10 cellular contexts compared by ENCODE assay signal in genomic region chr1:26782521-26783212, GRCh38. TPM values are rescaled to one million over a fixed set of nuclear protein-coding genes. Genes with fewer than 3 reads are reported as not detected.
DNase-seq lines count a peak whose midpoint lies in the region; ATAC-seq and TF ChIP-seq lines count a peak whose summit lies in the region.
"Had no signal": no experiment of that assay in that cellular context is flagged by ENCODE, and none has a peak within 500 bp of the region (broad histone marks: within the 10 kb centered on the region; RNA-seq: fewer than 3 reads in every experiment).

No MANE protein-coding gene starts in this region.

- peak overlapping the region in 7 of 8 donors; percentile 31 to 100 (median 74) for H3K27ac Mint-ChIP-seq in CD8-positive, alpha-beta memory T cell
- peak overlapping the region; percentile 8 for H3K27ac Mint-ChIP-seq in dendritic cell treated with granulocyte-macrophage colony-stimulating factor and Interleukin-4, amounts not matched to agents 40 ng/mL and 50 ng/mL, for 4 days
- H3K27ac Mint-ChIP-seq in osteocyte (ENCODE audit: unreplicated experiment), result peak overlapping the region; percentile 27

- H3K27ac ChIP-seq in CD8-positive, alpha-beta memory T cell (ENCODE audit: low read depth, low read length), result no peak overlapping the region
- peak overlapping the region; percentile 62; the same call in 1 of the 2 replicates for H3K27ac ChIP-seq in PC-9

- H3K27me3 ChIP-seq in CD8-positive, alpha-beta memory T cell (ENCODE audit: insufficient read depth, low read length, poor library complexity, severe bottlenecking), result no peaks in the 10 kb centered on the region
- H3K27me3 ChIP-seq in PC-9 (ENCODE audit: insufficient read depth, low read depth) (no peaks in the 10 kb centered on the region), BE2C (no peaks in the 10 kb centered on the region)

- H3K4me2 ChIP-seq in PC-9, result no peak overlapping the region

- H3K9me3 ChIP-seq in CD8-positive, alpha-beta memory T cell (ENCODE audit: low read length), result no peaks in the 10 kb centered on the region
- H3K9me3 ChIP-seq in PC-9 (ENCODE audit: insufficient read depth, low read depth) (no peaks in the 10 kb centered on the region), BE2C (no peaks in the 10 kb centered on the region)

- H3K36me3 ChIP-seq in CD8-positive, alpha-beta memory T cell (ENCODE audit: insufficient read depth, low read length), result peaks cover 34% of the 10 kb centered on the region
- H3K36me3 ChIP-seq in PC-9 (ENCODE audit: low read depth) (0 out of 2 replicates have a peak, but pooled peaks cover 4% of the 10 kb centered on the region), BE2C (peaks cover 26% of the 10 kb centered on the region)

- peaks cover 0 to 5% of the 10 kb centered on the region in 2 donors for H3K27me3 Mint-ChIP-seq in CD8-positive, alpha-beta memory T cell
- H3K27me3 Mint-ChIP-seq in dendritic cell treated with granulocyte-macrophage colony-stimulating factor and Interleukin-4, amounts not matched to agents 40 ng/mL and 50 ng/mL, for 4 days, result no peaks in the 10 kb centered on the region
- H3K27me3 Mint-ChIP-seq in osteocyte (ENCODE audit: unreplicated experiment), result no peaks in the 10 kb centered on the region

- H3K4me3 Mint-ChIP-seq in CD8-positive, alpha-beta memory T cell, result peak overlapping the region in 2 of 7 donors; percentile 15 to 29
- no peak overlapping the region for H3K4me3 Mint-ChIP-seq in dendritic cell treated with granulocyte-macrophage colony-stimulating factor and Interleukin-4, amounts not matched to agents 40 ng/mL and 50 ng/mL, for 4 days
- H3K4me3 Mint-ChIP-seq in osteocyte (ENCODE audit: unreplicated experiment), result no peak overlapping the region

- intact Hi-C loops in PC-9 (cut with micrococcal nuclease; ENCODE audit: unreplicated experiment), result no loop called here
- intact Hi-C loops in dendritic cell treated with granulocyte-macrophage colony-stimulating factor and Interleukin-4, amounts not matched to agents 40 ng/mL and 50 ng/mL, for 4 days (cut with micrococcal nuclease), result loop anchor here (10.0 kb wide), 1 partner anchor 58 kb away; no protein-coding TSS in a partner anchor

- H3K4me1 Mint-ChIP-seq in CD8-positive, alpha-beta memory T cell, result peaks cover 62 to 86% (median 76%) of the 10 kb centered on the region in 3 donors
- H3K4me1 Mint-ChIP-seq in dendritic cell treated with granulocyte-macrophage colony-stimulating factor and Interleukin-4, amounts not matched to agents 40 ng/mL and 50 ng/mL, for 4 days (ENCODE audit: low read depth), result peaks cover 84% of the 10 kb centered on the region
- peaks cover 61% of the 10 kb centered on the region for H3K4me1 Mint-ChIP-seq in osteocyte (ENCODE audit: unreplicated experiment)

- no peaks in the 10 kb centered on the region for H3K9me2 ChIP-seq in PC-9 (ENCODE audit: insufficient read depth)

- peaks cover 14 to 60% (median 15%) of the 10 kb centered on the region in 3 donors for H3K36me3 Mint-ChIP-seq in CD8-positive, alpha-beta memory T cell
- H3K36me3 Mint-ChIP-seq in dendritic cell treated with granulocyte-macrophage colony-stimulating factor and Interleukin-4, amounts not matched to agents 40 ng/mL and 50 ng/mL, for 4 days (ENCODE audit: low read depth), result peaks cover 68% of the 10 kb centered on the region
- H3K36me3 Mint-ChIP-seq in osteocyte (ENCODE audit: unreplicated experiment), result peaks cover 36% of the 10 kb centered on the region

- peaks cover 0 to 2% (median 0%) of the 10 kb centered on the region in 5 donors for H3K9me3 Mint-ChIP-seq in CD8-positive, alpha-beta memory T cell
- no peaks in the 10 kb centered on the region for H3K9me3 Mint-ChIP-seq in dendritic cell treated with granulocyte-macrophage colony-stimulating factor and Interleukin-4, amounts not matched to agents 40 ng/mL and 50 ng/mL, for 4 days
- no peaks in the 10 kb centered on the region for H3K9me3 Mint-ChIP-seq in osteocyte (ENCODE audit: unreplicated experiment)

- no peak for ATAC-seq in HG03354 (IDR thresholded peaks at IDR 0.05; ENCODE audit: poor library complexity, severe bottlenecking, unreplicated experiment)

- no peak overlapping the region for H2AFZ ChIP-seq in PC-9

- H3K4me1 ChIP-seq in CD8-positive, alpha-beta memory T cell (ENCODE audit: insufficient read depth, low read length), result peaks cover 38% of the 10 kb centered on the region
- peaks cover 50% of the 10 kb centered on the region for H3K4me1 ChIP-seq in PC-9 (replicated peaks; ENCODE audit: insufficient read depth)
- H3K4me1 ChIP-seq in BE2C, result peaks cover 9% of the 10 kb centered on the region; the same call in 1 of the 2 replicates

- POLR2A ChIA-PET in CD8-positive, alpha-beta memory T cell (lab: Charles Lee), result no interaction called here
- POLR2A ChIA-PET in PC-9 (lab: Charles Lee; ENCODE audit: unreplicated experiment), result no interaction called here

- no peaks in the 10 kb centered on the region for H4K20me1 ChIP-seq in PC-9 (ENCODE audit: insufficient read depth)

- no TSS peak for BruUV-seq in PC-9 (replicated peaks; lab: Mats Ljungman, UMichigan)

- peaks cover 40% of the 10 kb centered on the region for H3F3A ChIP-seq in PC-9 (ENCODE audit: insufficient read depth, low read depth)

- TF ChIP-seq CTCF in PC-9 (conservative IDR thresholded peaks at IDR 0.05), result no peak
- no peak for TF ChIP-seq CTCF in osteocyte (IDR thresholded peaks at IDR 0.05)
- TF ChIP-seq CTCF in BE2C (IDR thresholded peaks at IDR 0.05; ENCODE audit: low read depth, low read length), result no peak

- no peak overlapping the region for H3K4me3 ChIP-seq in CD8-positive, alpha-beta memory T cell (ENCODE audit: low read length)
- H3K4me3 ChIP-seq in PC-9 (no peak overlapping the region), BE2C (ENCODE audit: low read depth, low read length) (no peak overlapping the region)

- no peak for DNase-seq in CD8-positive, alpha-beta memory T cell
- no peak for DNase-seq in PC-9
- no peak for DNase-seq in osteocyte (ENCODE audit: extremely low spot score, unreplicated experiment)
- DNase-seq in NCI-H1436 treated with DMSO at 0.1 percent for 48 hours (lab: John Stamatoyannopoulos, UW), result no peak
- no peak for DNase-seq in AG08395 (ENCODE audit: low spot score)
- DNase-seq in BE2C, result no peak
- DNase-seq: DMS 273 treated with DMSO at 0.1 percent for 48 hours, NCI-H1930 had no signal

- CTCF ChIA-PET in CD8-positive, alpha-beta memory T cell (lab: Charles Lee), result interaction anchor here (1.2 to 1.4 kb wide), 2 partner anchors 86 to 90 kb away, joined by 3 to 4 read pairs; no protein-coding TSS in a partner anchor
- CTCF ChIA-PET in PC-9 (lab: Charles Lee), result no interaction called here

- peaks cover 7% of the 10 kb centered on the region; the same call in 1 of the 2 replicates for H3K79me2 ChIP-seq in PC-9 (ENCODE audit: low read depth)

RNA-seq across cellular contexts. Expression of gene PIGV, which starts 5.1 kb away (rescaled TPM):
- 10 to 100 TPM; 23.6 to 24.9 TPM for total RNA-seq in CD8-positive, alpha-beta memory T cell
- polyA plus RNA-seq in CD8-positive, alpha-beta memory T cell, result 19.1 TPM
- total RNA-seq in PC-9 (2021) (30.8 and 31.9 TPM in 2 replicates), osteocyte (14.2 TPM in 2 replicates)
- polyA plus RNA-seq in BE2C (2012; ENCODE audit: insufficient read depth, insufficient read length, low read depth), result 1.1 TPM

RNA-seq across cellular contexts. Expression of gene ZDHHC18, which starts 43.8 kb away (rescaled TPM):
- 10 to 100 TPM; 61.5 to 66.0 TPM for total RNA-seq in CD8-positive, alpha-beta memory T cell
- 21.7 TPM for polyA plus RNA-seq in CD8-positive, alpha-beta memory T cell
- total RNA-seq in PC-9 (2021), result 27.2 and 36.1 TPM in 2 replicates
- 19.8 and 24.2 TPM in 2 replicates for total RNA-seq in osteocyte
- polyA plus RNA-seq in BE2C (2012; ENCODE audit: insufficient read depth, insufficient read length, low read depth), result 17.7 TPM

Comparison
In these comparisons a context has a peak if more than half of its experiments do, and no peak if none do; other contexts are left out.
1. H3K27ac Mint-ChIP-seq: peak in every context shown above with its lines; median percentile 74 in CD8-positive, alpha-beta memory T cell; 27 in osteocyte; 8 in dendritic cell treated with granulocyte-macrophage colony-stimulating factor and Interleukin-4, amounts not matched to agents 40 ng/mL and 50 ng/mL, for 4 days.